36 cellular contexts compared by ENCODE assay signal in the genomic region with DNA sequence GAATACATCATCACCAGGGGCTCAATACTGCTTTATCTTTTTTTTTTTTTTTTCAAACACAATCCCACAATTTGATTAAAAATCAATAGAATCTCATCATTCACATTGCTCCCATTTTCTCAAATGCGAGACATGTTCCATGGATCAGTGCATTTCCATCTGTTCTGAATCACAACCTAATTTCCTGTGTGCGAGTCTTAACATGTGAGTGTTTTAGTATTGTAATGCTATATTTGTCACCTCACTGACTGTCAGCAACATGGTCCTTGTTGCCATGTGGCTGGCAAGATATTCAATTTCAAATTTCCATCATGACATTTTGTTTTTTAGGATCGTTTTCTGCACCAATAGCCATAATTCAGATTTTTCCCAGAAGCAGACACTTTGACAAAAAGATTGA.
"Had no signal": no experiment of that assay in that cellular context is flagged by ENCODE, and none has a peak within 500 bp of the region (broad histone marks: within the 10 kb centered on the region; RNA-seq: fewer than 3 reads in every experiment).

No MANE protein-coding gene starts in this region.

- H3K4me1 ChIP-seq: adrenal gland, Peyer's patch had no signal

- H3K4me3 ChIP-seq: adrenal gland, K562, Peyer's patch had no signal

- H3K27ac ChIP-seq: adrenal gland, brain microvascular endothelial cell, Peyer's patch, VCaP had no signal

- H3K36me3 ChIP-seq: adrenal gland, brain microvascular endothelial cell, Peyer's patch had no signal

- H3K36me3 Mint-ChIP-seq: activated CD4-positive, alpha-beta memory T cell treated with anti-CD3 and anti-CD28 coated beads for 36 hours; activated naive CD4-positive, alpha-beta T cell treated with anti-CD3 and anti-CD28 coated beads, Interleukin-2, amount 50 U/mL, for 72 hours had no signal

- ATAC-seq: activated naive CD4-positive, alpha-beta T cell treated with anti-CD3 and anti-CD28 coated beads, Interleukin-2, amount 50 U/mL, for 72 hours; activated T-cell treated with anti-CD3 and anti-CD28 coated beads, Interleukin-2, amount 50 U/mL, for 4 hours; K562; PC-3; Right ventricle myocardium inferior; SK-N-SH treated with all-trans-retinoic acid at 6 μM for 48 hours had no signal

- H3K27me3 Mint-ChIP-seq: activated B cell treated with CpG ODN at 0.5 μM for 24 hours; activated CD4-positive, alpha-beta memory T cell treated with anti-CD3 and anti-CD28 coated beads for 36 hours had no signal

- H3K4me1 Mint-ChIP-seq: activated B cell treated with CpG ODN at 0.5 μM for 24 hours had no signal

- H3K9me3 ChIP-seq: adrenal gland, Peyer's patch had no signal

- H3K27me3 ChIP-seq: adrenal gland, brain microvascular endothelial cell, Peyer's patch had no signal

- H3K27ac Mint-ChIP-seq: activated B cell treated with CpG ODN at 0.5 μM for 24 hours; activated CD4-positive, alpha-beta memory T cell treated with anti-CD3 and anti-CD28 coated beads for 36 hours; activated naive CD4-positive, alpha-beta T cell treated with anti-CD3 and anti-CD28 coated beads for 36 hours; activated naive CD4-positive, alpha-beta T cell treated with anti-CD3 and anti-CD28 coated beads, Interleukin-2, amount 50 U/mL, for 72 hours; activated T-helper 1 cell treated with anti-CD3 and anti-CD28 coated beads, Interleukin-12 subunit alpha, Interleukin-12 subunit beta, Interleukin-2, Interleukin-4 antibody, amounts not matched to agents 30 ng/mL and 10 ng/mL and 1 ng/mL, durations not matched to agents 14 hours and 24 hours and 36 hours had no signal

- H3K4me3 Mint-ChIP-seq: activated B cell treated with CpG ODN at 0.5 μM for 24 hours; activated CD4-positive, alpha-beta memory T cell treated with anti-CD3 and anti-CD28 coated beads for 36 hours; activated naive CD4-positive, alpha-beta T cell treated with anti-CD3 and anti-CD28 coated beads for 36 hours; activated T-cell treated with anti-CD3 and anti-CD28 coated beads, Interleukin-2, amount 50 U/mL, for 4 hours; activated T-helper 1 cell treated with anti-CD3 and anti-CD28 coated beads, Interleukin-12 subunit alpha, Interleukin-12 subunit beta, Interleukin-2, Interleukin-4 antibody, amounts not matched to agents 30 ng/mL and 10 ng/mL and 1 ng/mL, durations not matched to agents 14 hours and 24 hours and 36 hours had no signal

- DNase-seq: activated B cell treated with CpG ODN at 0.5 μM for 24 hours; activated CD4-positive, alpha-beta memory T cell treated with anti-CD3 and anti-CD28 coated beads for 36 hours; activated CD4-positive, alpha-beta T cell treated with anti-CD3 and anti-CD28 coated beads for 4 hours; activated CD4-positive, alpha-beta T cell treated with anti-CD3 and anti-CD28 coated beads, Interleukin-2, amount 50 U/mL, for 1 hour; activated CD4-positive, CD25-positive, alpha-beta regulatory T cell treated with anti-CD3 and anti-CD28 coated beads, Interleukin-2, amount 50 U/mL, for 72 hours; activated CD8-positive, alpha-beta memory T cell treated with anti-CD3 and anti-CD28 coated beads, Interleukin-2, amount 50 U/mL, for 4 hours; activated gamma-delta T cell treated with Interleukin-2 at 50 U/mL for 16 hours; activated naive CD4-positive, alpha-beta T cell treated with anti-CD3 and anti-CD28 coated beads for 36 hours; activated T-cell treated with anti-CD3 and anti-CD28 coated beads for 4 hours; activated T-cell treated with anti-CD3 and anti-CD28 coated beads, Interleukin-2, amount 50 U/mL, for 4 hours; adrenal gland; anterior cingulate cortex; brain microvascular endothelial cell; NCI-H1092 treated with DMSO at 0.1 percent for 48 hours; NCI-H1417; NCI-H146; NCI-H1930; NCI-H2081 treated with DMSO at 0.1 percent for 48 hours; NCI-H226; NCI-H524 treated with DMSO at 0.1 percent for 48 hours; NCI-H748 treated with DMSO at 0.1 percent for 48 hours; NK-92 treated with Interleukin-12 subunit alpha and Interleukin-12 subunit beta, amount 100 ng/mL, for 24 hours; PC-3; Peyer's patch; RPMI8226; SIG-M5; SW 1271; T-helper 1 cell; T-helper 2 cell; T-helper 9 cell had no signal
